Comparison of ENCODE assay signal across 1 cellular context in genomic region chr1:68624233-68624632, GRCh38.
TF ChIP-seq lines count a peak whose summit lies in the region.

No MANE protein-coding gene starts in this region.

TF ChIP-seq in WTC11, 78 proteins besides CTCF, POLR2A, EP300 and RAD21 (continued from another document):
- TF ChIP-seq AR (CRISPR knock-in tag; IDR thresholded peaks at IDR 0.05) (no peak), NR1H2 (CRISPR knock-in tag; IDR thresholded peaks at IDR 0.05) (no peak), ARID4B (CRISPR knock-in tag; IDR thresholded peaks at IDR 0.05; ENCODE audit: borderline replicate concordance) (no peak), AFF4 (CRISPR knock-in tag; IDR thresholded peaks at IDR 0.05; ENCODE audit: borderline replicate concordance) (no peak), ZNF219 (CRISPR knock-in tag; IDR thresholded peaks at IDR 0.05; ENCODE audit: borderline replicate concordance) (no peak), NR2C2 (CRISPR knock-in tag; IDR thresholded peaks at IDR 0.05) (no peak), PRDM15 (CRISPR knock-in tag; IDR thresholded peaks at IDR 0.05) (no peak), FOXP1 (CRISPR knock-in tag; IDR thresholded peaks at IDR 0.05; ENCODE audit: borderline replicate concordance) (no peak), USF1 (CRISPR knock-in tag; IDR thresholded peaks at IDR 0.05) (no peak), TCF7 (CRISPR knock-in tag; IDR thresholded peaks at IDR 0.05; ENCODE audit: low read depth) (no peak), NFYB (CRISPR knock-in tag; conservative IDR thresholded peaks at IDR 0.05; ENCODE audit: low read depth) (no peak), ZNF416 (CRISPR knock-in tag; IDR thresholded peaks at IDR 0.05) (no peak), NFE2L1 (CRISPR knock-in tag; IDR thresholded peaks at IDR 0.05) (no peak), GTF2I (CRISPR knock-in tag; conservative IDR thresholded peaks at IDR 0.05) (no peak), FOXP4 (CRISPR knock-in tag; IDR thresholded peaks at IDR 0.05) (no peak), ZNF317 (CRISPR knock-in tag; IDR thresholded peaks at IDR 0.05; ENCODE audit: borderline replicate concordance, low read depth) (no peak), MLX (CRISPR knock-in tag; IDR thresholded peaks at IDR 0.05) (no peak)
